8 cellular contexts compared by ENCODE assay signal in the genomic region with DNA sequence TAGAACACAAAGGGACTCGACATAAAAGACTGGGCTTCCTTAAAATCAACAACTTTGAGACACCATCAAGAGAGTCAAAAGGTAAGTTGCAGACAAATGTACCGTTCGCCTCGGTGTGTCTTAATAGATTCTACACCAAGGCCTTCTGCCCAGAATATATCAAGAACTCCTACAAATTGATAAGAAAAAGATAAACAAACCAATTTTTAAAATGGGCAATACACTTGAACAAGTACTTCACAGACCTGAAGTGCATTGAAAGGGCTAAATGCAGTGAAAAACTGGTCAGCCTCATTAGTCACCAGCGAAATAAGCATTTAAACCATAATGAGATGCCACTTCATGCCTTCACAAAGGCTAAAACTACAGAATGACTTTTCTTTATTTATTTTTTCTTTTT.
"Had no signal": no experiment of that assay in that cellular context is flagged by ENCODE, and none has a peak within 500 bp of the region (broad histone marks: within the 10 kb centered on the region; RNA-seq: fewer than 3 reads in every experiment).

No MANE protein-coding gene starts in this region.

- H3K27ac ChIP-seq: GM23248 had no signal

- H3K9ac ChIP-seq: GM23248 had no signal

- H2AFZ ChIP-seq: GM23248, GM23338 had no signal

- H3K36me3 ChIP-seq: HAP-1 had no signal

- H3K4me1 ChIP-seq: HAP-1 had no signal

- H3K9me3 ChIP-seq: HAP-1 had no signal

- H3K4me2 ChIP-seq: GM23338 had no signal

- H3K4me3 ChIP-seq: GM23248, GM23338, HAP-1 had no signal

- DNase-seq: GM23248, GOT3, H7, H9, HCEC 1CT, HFFc6 had no signal
